8 cellular contexts compared by ENCODE assay signal in the genomic region with DNA sequence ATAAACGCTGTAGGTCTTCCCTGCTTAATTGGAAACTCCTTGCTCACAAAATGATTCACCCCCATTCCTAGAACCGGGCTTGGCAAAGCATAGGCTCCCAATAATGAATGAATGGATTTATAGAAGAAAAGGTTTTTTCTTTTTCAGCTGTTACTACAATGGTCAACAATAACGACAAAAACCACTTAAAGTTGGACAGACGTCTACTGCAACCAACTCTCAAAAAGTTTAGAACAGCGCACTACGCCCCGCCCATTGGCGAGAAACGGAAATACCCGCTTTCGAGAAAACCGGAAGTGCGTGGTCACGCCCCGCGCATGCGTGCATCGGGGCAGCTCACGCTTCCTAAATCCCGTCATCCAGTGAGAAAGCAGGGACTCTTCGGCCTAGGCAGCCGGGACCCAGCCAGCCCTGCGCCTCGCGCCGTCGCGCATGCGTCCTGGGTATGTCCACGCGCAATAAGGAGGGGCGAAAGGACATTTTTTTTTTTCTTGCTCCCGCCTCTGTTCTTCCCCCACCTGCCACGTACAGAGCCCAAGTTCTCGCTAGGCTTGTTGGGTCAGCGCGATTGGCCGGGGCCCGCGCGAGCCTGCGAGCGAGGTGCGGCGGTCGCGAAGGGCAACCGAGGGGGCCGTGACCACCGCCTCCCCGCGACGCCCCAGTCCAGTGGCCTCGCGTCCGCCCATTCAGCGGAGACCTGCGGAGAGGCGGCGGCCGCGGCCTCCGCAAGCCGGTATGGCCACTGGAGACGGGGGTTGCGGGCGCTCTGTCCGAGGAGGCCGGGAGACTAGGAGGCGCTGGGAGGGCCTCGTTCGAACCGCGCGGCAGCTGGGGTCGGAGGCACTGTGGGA. TPM values are rescaled to one million over a fixed set of nuclear protein-coding genes. Genes with fewer than 3 reads are reported as not detected.
A peak's percentile ranks its signal among the peaks of the same experiment; 100 is the strongest.
DNase-seq lines count a peak whose midpoint lies in the region; ATAC-seq, FAIRE-seq and TF ChIP-seq lines count a peak whose summit lies in the region.

A gene (plus strand): TSS at position 506 of the 851 bp plus-strand sequence. CDS start 4,192 bp downstream, outside the sequence.

- intact Hi-C loops in Right ventricle myocardium superior (cut with DNase I) (no loop called here), pancreas (cut with DNase I) (no loop called here), tibial artery (cut with DNase I; ENCODE audit: low total_unique reads) (no loop called here)

- TF ChIP-seq CTCF in GM12875 (IDR thresholded peaks at IDR 0.05; ENCODE audit: borderline replicate concordance, insufficient read depth, low read depth, low read length) (no peak), pancreas (IDR thresholded peaks at IDR 0.05) (no peak), tibial artery (IDR thresholded peaks at IDR 0.05) (no peak)

- H3K4me1 ChIP-seq in adipocyte (ENCODE audit: control insufficient read depth, insufficient read depth, low read length) (peaks cover 28% of the 10 kb centered on the region), pancreas (peaks cover 0 to 17% (median 9%) of the 10 kb centered on the region in 3 donors), tibial artery (peaks cover 0 to 36% (median 21%) of the 10 kb centered on the region in 4 donors)

- FAIRE-seq in pancreas (lab: Jason Lieb, UNC) = peak; percentile 96

- H3K27ac ChIP-seq in pancreas (peak within 1 kb of the TSS; percentile 88 to 97 (median 96)), tibial artery (peak within 1 kb of the TSS; percentile 96)

- DNase-seq in NCI-H1436 (lab: John Stamatoyannopoulos, UW) (peak; percentile 99), T follicular helper cell (ENCODE audit: low read depth) (peak; percentile 95), adipocyte (ENCODE audit: low read depth) (peak; percentile 99), Right ventricle myocardium superior (peak; percentile 99), pancreas (peak; percentile 98 to 100 (median 99)), tibial artery (peak; percentile 95 to 99)

- H3K27me3 ChIP-seq in adipocyte (replicated peaks; ENCODE audit: control insufficient read depth, insufficient read depth, low read length) (no peaks in the 10 kb centered on the region), pancreas (no peaks in the 10 kb centered on the region), tibial artery (peaks cover 0 to 3% of the 10 kb centered on the region in 2 donors)

- H3K4me3 ChIP-seq in GM12875 (ENCODE audit: low read depth, low read length) (peak within 1 kb of the TSS; percentile 88), adipocyte (ENCODE audit: low read length) (peak within 1 kb of the TSS; percentile 86), pancreas (peak within 1 kb of the TSS; percentile 49 to 77 (median 65)), tibial artery (peak within 1 kb of the TSS; percentile 74 to 81)

- H3K9ac ChIP-seq in adipocyte (ENCODE audit: low read length) = peak within 1 kb of the TSS; percentile 88

- H3K36me3 ChIP-seq in adipocyte (ENCODE audit: control insufficient read depth, insufficient read depth, low read length, severe bottlenecking) (peaks cover 13% of the 10 kb centered on the region), pancreas (peaks cover 0 to 7% (median 0%) of the 10 kb centered on the region in 3 donors), tibial artery (peaks cover 0 to 7% (median 5%) of the 10 kb centered on the region in 3 donors)

- ATAC-seq in HG02798 (IDR thresholded peaks at IDR 0.05; ENCODE audit: poor library complexity, unreplicated experiment) (peak; percentile 96), Right ventricle myocardium superior (ENCODE audit: poor library complexity) (peak; percentile 98), pancreas (peak; percentile 92 to 98 (median 96))

- H3K9me3 ChIP-seq in adipocyte (ENCODE audit: control insufficient read depth, low read length) = no peaks in the 10 kb centered on the region
- H3K9me3 ChIP-seq in pancreas = no peaks in the 10 kb centered on the region
- H3K9me3 ChIP-seq in tibial artery = no peaks in the 10 kb centered on the region

- WGBS in pancreas, 2 donors = 1% methylated on average over 67 to 76 of the region's 76 CpGs

RNA-seq across cellular contexts. Expression of the gene that starts here (rescaled TPM):
- total RNA-seq in Right ventricle myocardium superior (97.7 TPM), pancreas (10 to 100 TPM; 28.5 to 48.9 (median 38.6) TPM)
- 10 to 100 TPM; 30.0 to 49.5 TPM for polyA plus RNA-seq in pancreas

Comparison
In these comparisons a context has a peak if more than half of its experiments do, and no peak if none do; other contexts are left out.
1. Peak in every context shown above with its lines: DNase-seq, ATAC-seq, H3K4me3 ChIP-seq and H3K27ac ChIP-seq.